Comparison of ENCODE assay signal across 8 cellular contexts in genomic region chr6:16511048-16511660, GRCh38.
DNase-seq lines count a peak whose midpoint lies in the region; ATAC-seq and TF ChIP-seq lines count a peak whose summit lies in the region.

No MANE protein-coding gene starts in this region.

- peak; percentile 60 for TF ChIP-seq RAD21 in Ishikawa (IDR thresholded peaks at IDR 0.05; ENCODE audit: low read depth)

- no peaks in the 10 kb centered on the region for H3K36me3 Mint-ChIP-seq in WTC11

- peaks cover 33% of the 10 kb centered on the region for H3K4me1 Mint-ChIP-seq in WTC11

- TF ChIP-seq CTCF in WTC11 (IDR thresholded peaks at IDR 0.05) (peak; percentile 27; the same call in 1 of the 2 replicates), foreskin fibroblast (IDR thresholded peaks at IDR 0.05; ENCODE audit: low read depth, low read length) (peak; percentile 66)

- no peak overlapping the region for H3K27ac Mint-ChIP-seq in WTC11

- no peak overlapping the region for H3K4me3 Mint-ChIP-seq in WTC11

- CTCF ChIA-PET in WTC11 (lab: Charles Lee): interaction anchor here (1.1 to 1.9 kb wide), 10 partner anchors 15 to 454 kb away, joined by 3 to 9 read pairs (median 4); no protein-coding TSS in a partner anchor

- no peak for TF ChIP-seq EP300 in Ishikawa (IDR thresholded peaks at IDR 0.05; ENCODE audit: borderline replicate concordance)

- H3K4me3 ChIP-seq in foreskin fibroblast (ENCODE audit: low read depth in 1 of 2, low read length in 2 of 2): no peak overlapping the region

- no peaks in the 10 kb centered on the region for H3K27me3 Mint-ChIP-seq in WTC11 (ENCODE audit: low read depth)

- peak; percentile 71 for DNase-seq in DMS53 (lab: John Stamatoyannopoulos, UW)
- no peak for DNase-seq in DMS53 treated with DMSO at 0.1 percent for 48 hours (lab: John Stamatoyannopoulos, UW; ENCODE audit: unreplicated experiment)
- no peak for DNase-seq in WTC11 (ENCODE audit: low spot score)
- peak; percentile 22 to 65 for DNase-seq in foreskin fibroblast
- DNase-seq in putamen (ENCODE audit: low spot score): peak; percentile 27
- no peak for DNase-seq in T1000 (lab: John Stamatoyannopoulos, UW)
- no peak for DNase-seq in 8988T

- peak; percentile 61 for ATAC-seq in WTC11

- no peaks in the 10 kb centered on the region for H3K9me3 Mint-ChIP-seq in WTC11

- POLR2A ChIA-PET in WTC11 (lab: Charles Lee): no interaction called here

TF ChIP-seq in Ishikawa, 13 proteins besides CTCF, POLR2A, EP300 and RAD21:
- TF ChIP-seq EGR1 (IDR thresholded peaks at IDR 0.05) (no peak), CEBPB (IDR thresholded peaks at IDR 0.05) (no peak), TEAD4 (IDR thresholded peaks at IDR 0.05) (no peak), CREB1 (IDR thresholded peaks at IDR 0.05; ENCODE audit: low read depth) (no peak), NFIC (IDR thresholded peaks at IDR 0.05) (no peak), ZBTB7A (IDR thresholded peaks at IDR 0.05; ENCODE audit: low read depth) (no peak), REST (IDR thresholded peaks at IDR 0.05; ENCODE audit: low read depth) (no peak), TAF1 (IDR thresholded peaks at IDR 0.05; ENCODE audit: low read depth) (no peak), TCF12 (IDR thresholded peaks at IDR 0.05; ENCODE audit: low read depth) (no peak), YY1 (IDR thresholded peaks at IDR 0.05; ENCODE audit: low read depth) (no peak), FOXM1 (IDR thresholded peaks at IDR 0.05; ENCODE audit: borderline replicate concordance, low read depth) (no peak), MAX (IDR thresholded peaks at IDR 0.05) (no peak)
- TF ChIP-seq, protein P1, sequence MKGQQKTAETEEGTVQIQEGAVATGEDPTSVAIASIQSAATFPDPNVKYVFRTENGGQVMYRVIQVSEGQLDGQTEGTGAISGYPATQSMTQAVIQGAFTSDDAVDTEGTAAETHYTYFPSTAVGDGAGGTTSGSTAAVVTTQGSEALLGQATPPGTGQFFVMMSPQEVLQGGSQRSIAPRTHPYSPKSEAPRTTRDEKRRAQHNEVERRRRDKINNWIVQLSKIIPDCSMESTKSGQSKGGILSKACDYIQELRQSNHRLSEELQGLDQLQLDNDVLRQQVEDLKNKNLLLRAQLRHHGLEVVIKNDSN (IDR thresholded peaks at IDR 0.05): no peak
TF ChIP-seq in Ishikawa: peak in this region for 0.

TF ChIP-seq in WTC11, 78 proteins besides CTCF, POLR2A, EP300 and RAD21:
- TF ChIP-seq ZNF232 (CRISPR knock-in tag; IDR thresholded peaks at IDR 0.05) (peak; percentile 52; the same call in 1 of the 2 replicates), ZBTB21 (CRISPR knock-in tag; IDR thresholded peaks at IDR 0.05; ENCODE audit: borderline replicate concordance) (no peak)

Comparison
In these comparisons a context has a peak if more than half of its experiments do, and no peak if none do; other contexts are left out.
1. DNase-seq: peak in DMS53 (single experiment), foreskin fibroblast (2 of 2) and putamen (single experiment); none in DMS53 treated with DMSO at 0.1 percent for 48 hours (single experiment), WTC11 (single experiment), T1000 (single experiment) and 8988T (single experiment).